Comparison of ENCODE assay signal across 9 cellular contexts in genomic region chr17:38444151-38444550, GRCh38. TPM values are rescaled to one million over a fixed set of nuclear protein-coding genes. Genes with fewer than 3 reads are reported as not detected.
DNase-seq lines count a peak whose midpoint lies in the region; ATAC-seq, FAIRE-seq and TF ChIP-seq lines count a peak whose summit lies in the region.
"Had no signal": no experiment of that assay in that cellular context is flagged by ENCODE, and none has a peak within 500 bp of the region (broad histone marks: within the 10 kb centered on the region; RNA-seq: fewer than 3 reads in every experiment).

No MANE protein-coding gene starts in this region.

- H3K36me3 ChIP-seq in parathyroid adenoma (ENCODE audit: control insufficient read depth, insufficient read depth, low read length) = no peaks in the 10 kb centered on the region
- no peaks in the 10 kb centered on the region for H3K36me3 ChIP-seq in upper lobe of right lung

- no peak for FAIRE-seq in RCC 7860 (lab: Jason Lieb, UNC)
- FAIRE-seq: TTC549 had no signal

- no peaks in the 10 kb centered on the region for H3K9me3 ChIP-seq in parathyroid adenoma (ENCODE audit: control insufficient read depth, low read length)
- no peaks in the 10 kb centered on the region for H3K9me3 ChIP-seq in upper lobe of right lung

- DNase-seq in DMS153 (lab: John Stamatoyannopoulos, UW) = peak; percentile 63
- DNase-seq in Jurkat, Clone E6-1 (ENCODE audit: low read depth, low spot score) = peak; percentile 49
- DNase-seq in RCC 7860 (ENCODE audit: low spot score) = peak; percentile 43
- peak; percentile 25 for DNase-seq in activated effector memory CD4-positive, alpha-beta T cell treated with Interleukin-2 at 50 U/mL for 16 hours
- DNase-seq in germinal center (ENCODE audit: low spot score) = peak; percentile 74
- DNase-seq in upper lobe of right lung = peak; percentile 82

- peaks cover 20% of the 10 kb centered on the region for H3K79me2 ChIP-seq in parathyroid adenoma

- intact Hi-C loops in upper lobe of right lung (cut with DNase I) = no loop called here

- H3K4me1 ChIP-seq in parathyroid adenoma = peaks cover 3% of the 10 kb centered on the region
- peaks cover 11% of the 10 kb centered on the region for H3K4me1 ChIP-seq in upper lobe of right lung

- peak; percentile 79 for TF ChIP-seq CTCF in parathyroid adenoma (IDR thresholded peaks at IDR 0.05)
- peak; percentile 80 for TF ChIP-seq CTCF in upper lobe of right lung (IDR thresholded peaks at IDR 0.05)

- ATAC-seq in upper lobe of right lung (peak; percentile 86), HG02938 (IDR thresholded peaks at IDR 0.05; ENCODE audit: unreplicated experiment) (no peak)

- H3K9ac ChIP-seq in parathyroid adenoma = no peak overlapping the region

- no peak overlapping the region for H3K4me3 ChIP-seq in Jurkat, Clone E6-1 (ENCODE audit: low read length)
- no peak overlapping the region for H3K4me3 ChIP-seq in parathyroid adenoma (ENCODE audit: low read depth, low read length)
- no peak overlapping the region for H3K4me3 ChIP-seq in upper lobe of right lung

- H3K27ac ChIP-seq in parathyroid adenoma (no peak overlapping the region), upper lobe of right lung (no peak overlapping the region)

- H3K4me2 ChIP-seq in parathyroid adenoma (ENCODE audit: low read length) = no peak overlapping the region

- H3K27me3 ChIP-seq in parathyroid adenoma (ENCODE audit: control insufficient read depth, insufficient read depth, low read length) = no peaks in the 10 kb centered on the region
- no peaks in the 10 kb centered on the region for H3K27me3 ChIP-seq in upper lobe of right lung

- H2AFZ ChIP-seq in parathyroid adenoma = peak overlapping the region; percentile 17

RNA-seq across cellular contexts. Expression of gene ARHGAP23, which starts 15.9 kb away (rescaled TPM):
- polyA plus RNA-seq in Jurkat, Clone E6-1 (2012; ENCODE audit: insufficient read depth, insufficient read length) = 4.6 TPM
- total RNA-seq in upper lobe of right lung = 85.1 TPM

Comparison
In these comparisons a context has a peak if more than half of its experiments do, and no peak if none do; other contexts are left out.
1. DNase-seq: peak in every context shown above with its lines; median percentile 82 in upper lobe of right lung; 74 in germinal center; 63 in DMS153; 49 in Jurkat, Clone E6-1; 43 in RCC 7860; 25 in activated effector memory CD4-positive, alpha-beta T cell treated with Interleukin-2 at 50 U/mL for 16 hours.